Comparison of ENCODE assay signal across 9 cellular contexts in the genomic region with DNA sequence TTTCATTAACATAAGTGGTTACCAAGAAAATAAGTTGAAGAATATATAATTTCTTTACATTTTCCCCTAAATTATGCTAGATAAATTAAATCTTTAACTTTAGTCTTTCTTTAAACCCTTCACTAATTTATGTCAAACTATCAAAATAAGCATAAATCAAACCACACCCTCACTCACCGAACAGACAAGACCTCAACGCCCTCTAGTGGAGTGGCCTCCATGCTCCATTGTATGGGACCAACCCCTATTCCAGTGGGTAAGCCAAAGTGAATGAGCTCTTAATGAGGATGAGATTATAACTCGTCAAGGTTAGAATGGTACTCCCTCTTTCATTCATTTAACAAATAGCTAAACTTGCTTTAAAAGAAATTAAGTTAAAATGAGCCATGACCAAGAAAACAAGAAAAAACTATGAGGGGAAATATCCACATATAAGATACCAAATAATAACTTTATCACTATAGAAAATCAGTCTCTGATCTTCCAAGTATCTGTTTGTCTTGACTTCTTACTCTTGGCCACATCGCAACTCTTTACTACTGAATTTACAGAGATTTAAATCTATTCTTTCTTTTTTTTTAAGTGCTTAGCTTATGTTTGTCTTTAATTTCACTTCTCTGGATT. TPM values are rescaled to one million over a fixed set of nuclear protein-coding genes. Genes with fewer than 3 reads are reported as not detected.
DNase-seq lines count a peak whose midpoint lies in the region; ATAC-seq and TF ChIP-seq lines count a peak whose summit lies in the region.
"Had no signal": no experiment of that assay in that cellular context is flagged by ENCODE, and none has a peak within 500 bp of the region (broad histone marks: within the 10 kb centered on the region; RNA-seq: fewer than 3 reads in every experiment).

No MANE protein-coding gene starts in this region.

- DNase-seq in AG09309 (ENCODE audit: low read depth) (no peak), NCI-H460 (ENCODE audit: extremely low read depth, low read depth) (peak; percentile 60), middle frontal gyrus (ENCODE audit: extremely low spot score, low spot score) (peak; percentile 15)
- DNase-seq in activated CD8-positive, alpha-beta memory T cell treated with anti-CD3 and anti-CD28 coated beads for 1 hour (ENCODE audit: extremely low read depth in 1 of 2, low read depth in 1 of 2): peak; percentile 39 to 52
- peak; percentile 53 to 67 (median 56) for DNase-seq in effector memory CD8-positive, alpha-beta T cell

- no peak for TF ChIP-seq POLR2A in GM18505 (IDR thresholded peaks at IDR 0.05; ENCODE audit: borderline replicate concordance, extremely low read depth, insufficient read depth, insufficient read length)

- ATAC-seq in GM18505 (IDR thresholded peaks at IDR 0.05; ENCODE audit: unreplicated experiment) (peak; percentile 72), HG02970 (IDR thresholded peaks at IDR 0.05; ENCODE audit: low FRiP score, unreplicated experiment) (peak; percentile 72)
- ATAC-seq in effector memory CD8-positive, alpha-beta T cell (replicated peaks): peak; percentile 96
- peak; percentile 80 for ATAC-seq in stimulated activated memory B cell treated with anti-CD40 and anti-IgM and Interleukin-4, amounts not matched to agents 10 μg/mL and 1 μg/mL and 100 μg/mL, for 72 hours

- H3K9me3 Mint-ChIP-seq in effector memory CD8-positive, alpha-beta T cell: no peaks in the 10 kb centered on the region
- H3K9me3 Mint-ChIP-seq in stimulated activated memory B cell treated with anti-CD40 and anti-IgM and Interleukin-4, amounts not matched to agents 10 μg/mL and 1 μg/mL and 100 μg/mL, for 72 hours: no peaks in the 10 kb centered on the region
- H3K9me3 Mint-ChIP-seq: IgD-negative memory B cell had no signal

- H3K4me3 ChIP-seq in AG09309 (ENCODE audit: control insufficient read depth, low read depth, low read length): no peak overlapping the region

- no peaks in the 10 kb centered on the region for H3K36me3 Mint-ChIP-seq in effector memory CD8-positive, alpha-beta T cell (ENCODE audit: insufficient read depth)
- no peaks in the 10 kb centered on the region for H3K36me3 Mint-ChIP-seq in stimulated activated memory B cell treated with anti-CD40 and anti-IgM and Interleukin-4, amounts not matched to agents 10 μg/mL and 1 μg/mL and 100 μg/mL, for 72 hours
- H3K36me3 Mint-ChIP-seq: IgD-negative memory B cell had no signal

- H3K27me3 Mint-ChIP-seq in effector memory CD8-positive, alpha-beta T cell: peaks cover 13 to 24% of the 10 kb centered on the region in 2 donors
- H3K27me3 Mint-ChIP-seq in stimulated activated memory B cell treated with anti-CD40 and anti-IgM and Interleukin-4, amounts not matched to agents 10 μg/mL and 1 μg/mL and 100 μg/mL, for 72 hours: peaks cover 8% of the 10 kb centered on the region

- no peak overlapping the region for H3K27ac Mint-ChIP-seq in effector memory CD8-positive, alpha-beta T cell
- H3K27ac Mint-ChIP-seq in stimulated activated memory B cell treated with anti-CD40 and anti-IgM and Interleukin-4, amounts not matched to agents 10 μg/mL and 1 μg/mL and 100 μg/mL, for 72 hours: no peak overlapping the region
- H3K27ac Mint-ChIP-seq: IgD-negative memory B cell had no signal

- no peak overlapping the region for H3K4me3 Mint-ChIP-seq in effector memory CD8-positive, alpha-beta T cell
- H3K4me3 Mint-ChIP-seq in stimulated activated memory B cell treated with anti-CD40 and anti-IgM and Interleukin-4, amounts not matched to agents 10 μg/mL and 1 μg/mL and 100 μg/mL, for 72 hours: no peak overlapping the region
- H3K4me3 Mint-ChIP-seq: IgD-negative memory B cell had no signal

- TF ChIP-seq CTCF in AG09309 (IDR thresholded peaks at IDR 0.05; ENCODE audit: control insufficient read depth, insufficient read depth, low read depth, low read length, missing control alignments): peak; percentile 93

- H3K4me1 Mint-ChIP-seq in effector memory CD8-positive, alpha-beta T cell (ENCODE audit: low read depth in 2 of 2): peaks cover 3 to 4% of the 10 kb centered on the region in 2 donors
- H3K4me1 Mint-ChIP-seq in stimulated activated memory B cell treated with anti-CD40 and anti-IgM and Interleukin-4, amounts not matched to agents 10 μg/mL and 1 μg/mL and 100 μg/mL, for 72 hours: no peaks in the 10 kb centered on the region

RNA-seq across cellular contexts. Expression of a gene that starts 15.6 kb away (rescaled TPM):
- total RNA-seq in NCI-H460 (2014; rRNA removed; shearing (Covaris generic)): 3.8 and 4.4 TPM in 2 replicates
- 0.79 and 1.2 TPM in 2 replicates for polyA plus RNA-seq in NCI-H460 (2014; cell fraction: nucleus; rRNA removed)
